In genomic region chr5:33105521-33105941, GRCh38 we compare ENCODE assay signal across 1 cellular context.
TF ChIP-seq lines count a peak whose summit lies in the region.

No MANE protein-coding gene starts in this region.

TF ChIP-seq in SK-N-SH treated with all-trans-retinoic acid at 6 μM for 48 hours, 23 proteins besides CTCF, POLR2A, EP300 and RAD21 (continued from another document):
- TF ChIP-seq, protein P1, sequence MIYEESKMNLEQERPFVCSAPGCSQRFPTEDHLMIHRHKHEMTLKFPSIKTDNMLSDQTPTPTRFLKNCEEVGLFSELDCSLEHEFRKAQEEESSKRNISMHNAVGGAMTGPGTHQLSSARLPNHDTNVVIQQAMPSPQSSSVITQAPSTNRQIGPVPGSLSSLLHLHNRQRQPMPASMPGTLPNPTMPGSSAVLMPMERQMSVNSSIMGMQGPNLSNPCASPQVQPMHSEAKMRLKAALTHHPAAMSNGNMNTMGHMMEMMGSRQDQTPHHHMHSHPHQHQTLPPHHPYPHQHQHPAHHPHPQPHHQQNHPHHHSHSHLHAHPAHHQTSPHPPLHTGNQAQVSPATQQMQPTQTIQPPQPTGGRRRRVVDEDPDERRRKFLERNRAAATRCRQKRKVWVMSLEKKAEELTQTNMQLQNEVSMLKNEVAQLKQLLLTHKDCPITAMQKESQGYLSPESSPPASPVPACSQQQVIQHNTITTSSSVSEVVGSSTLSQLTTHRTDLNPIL (CRISPR knock-in tag; IDR thresholded peaks at IDR 0.05; ENCODE audit: low read depth), result no peak
- TF ChIP-seq TCF4 (CRISPR knock-in tag; IDR thresholded peaks at IDR 0.05; ENCODE audit: borderline replicate concordance), result no peak
- no peak for TF ChIP-seq ESRRG (CRISPR knock-in tag; IDR thresholded peaks at IDR 0.05)
- no peak for TF ChIP-seq RARB (CRISPR knock-in tag; IDR thresholded peaks at IDR 0.05)
- no peak for TF ChIP-seq GLIS3 (CRISPR knock-in tag; IDR thresholded peaks at IDR 0.05)
- no peak for TF ChIP-seq ZFP3 (CRISPR knock-in tag; IDR thresholded peaks at IDR 0.05)
TF ChIP-seq in SK-N-SH treated with all-trans-retinoic acid at 6 μM for 48 hours: peak in this region for 0.
